ENCODE assay signal across 14 cellular contexts in the genomic region with DNA sequence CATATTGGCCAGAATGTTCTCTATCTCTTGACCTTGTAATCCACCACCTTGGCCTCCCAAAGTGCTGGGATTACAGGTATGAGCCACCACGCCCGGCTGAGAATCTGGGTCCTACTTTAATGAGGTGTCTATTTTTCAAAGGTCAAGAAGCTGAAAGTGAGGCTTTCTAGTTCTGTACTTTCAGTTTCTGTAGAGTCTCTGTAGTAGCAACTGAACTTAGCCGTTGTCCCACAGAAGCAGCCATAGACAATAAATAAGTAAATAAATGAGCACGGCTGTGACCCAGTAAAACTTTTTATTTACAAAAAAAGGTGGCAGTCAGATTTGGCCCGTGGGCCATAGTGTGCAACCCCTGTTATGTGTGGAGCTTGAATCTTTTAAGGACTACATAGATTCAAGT.
DNase-seq lines count a peak whose midpoint lies in the region; ATAC-seq, FAIRE-seq and TF ChIP-seq lines count a peak whose summit lies in the region.
"Had no signal": no experiment of that assay in that cellular context is flagged by ENCODE, and none has a peak within 500 bp of the region (broad histone marks: within the 10 kb centered on the region; RNA-seq: fewer than 3 reads in every experiment).

No MANE protein-coding gene starts in this region.

- no peaks in the 10 kb centered on the region for H3K9me3 Mint-ChIP-seq in naive thymus-derived CD8-positive, alpha-beta T cell

- peak; percentile 92 for FAIRE-seq in GM19239 (lab: Jason Lieb, UNC)
- FAIRE-seq: H1 had no signal

- no peaks in the 10 kb centered on the region for H3K36me3 ChIP-seq in breast epithelium

- POLR2A ChIA-PET in naive thymus-derived CD8-positive, alpha-beta T cell (lab: Charles Lee), result no interaction called here

- no peaks in the 10 kb centered on the region for H3K27me3 Mint-ChIP-seq in naive thymus-derived CD8-positive, alpha-beta T cell

- H3K4me1 Mint-ChIP-seq in naive thymus-derived CD8-positive, alpha-beta T cell, result no peaks in the 10 kb centered on the region

- no peak overlapping the region for H3K4me3 Mint-ChIP-seq in naive thymus-derived CD8-positive, alpha-beta T cell

- H3K4me3 ChIP-seq in breast epithelium, result no peak overlapping the region
- H3K4me3 ChIP-seq: skin epidermis had no signal

- H3K9me3 ChIP-seq in breast epithelium, result no peaks in the 10 kb centered on the region

- H3K4me1 ChIP-seq in breast epithelium, result no peaks in the 10 kb centered on the region

- no peak for TF ChIP-seq POLR2A in breast epithelium (IDR thresholded peaks at IDR 0.05)

- intact Hi-C loops in breast epithelium (cut with DNase I; ENCODE audit: low total_unique reads), result no loop called here

- peak; percentile 34 for DNase-seq in GM10266 (ENCODE audit: extremely low spot score)
- DNase-seq in GM19239 (ENCODE audit: insufficient read length, low spot score), result no peak
- no peak for DNase-seq in NCI-H2107 treated with DMSO at 0.1 percent for 48 hours (lab: John Stamatoyannopoulos, UW; ENCODE audit: unreplicated experiment)
- no peak for DNase-seq in HuH-7.5 (ENCODE audit: low spot score)
- no peak for DNase-seq in naive thymus-derived CD8-positive, alpha-beta T cell
- no peak for DNase-seq in breast epithelium (ENCODE audit: low spot score in 2 of 2)
- DNase-seq: ACHN; Kasumi-1; stimulated activated CD8-positive, alpha-beta memory T cell treated with anti-CD3 and anti-CD28 coated beads, Interleukin-4, amount 100 ng/mL, for 48 hours had no signal

- ATAC-seq in HG02610 (IDR thresholded peaks at IDR 0.05; ENCODE audit: unreplicated experiment) (peak; percentile 78), HG03280 (IDR thresholded peaks at IDR 0.05; ENCODE audit: unreplicated experiment) (peak; percentile 82)
- ATAC-seq in naive thymus-derived CD8-positive, alpha-beta T cell, result no peak
- ATAC-seq: Right ventricle myocardium inferior had no signal

- no peak for TF ChIP-seq CTCF in GM10266 (IDR thresholded peaks at IDR 0.05; ENCODE audit: control insufficient read depth, insufficient read depth, low read depth, missing control alignments)
- TF ChIP-seq CTCF in breast epithelium (IDR thresholded peaks at IDR 0.05), result no peak

- no peak overlapping the region for H3K27ac ChIP-seq in breast epithelium
- H3K27ac ChIP-seq: skin epidermis had no signal

- H3K36me3 Mint-ChIP-seq in naive thymus-derived CD8-positive, alpha-beta T cell, result peaks cover 14 to 52% (median 40%) of the 10 kb centered on the region in 3 donors

- no peak overlapping the region for H3K27ac Mint-ChIP-seq in naive thymus-derived CD8-positive, alpha-beta T cell

- H3K27me3 ChIP-seq in breast epithelium, result no peaks in the 10 kb centered on the region

Comparison
In these comparisons a context has a peak if more than half of its experiments do, and no peak if none do; other contexts are left out.
1. ATAC-seq: peak in HG02610 (single experiment) and HG03280 (single experiment); none in naive thymus-derived CD8-positive, alpha-beta T cell (0 of 2).